ENCODE assay signal across 1 cellular context in the genomic region with DNA sequence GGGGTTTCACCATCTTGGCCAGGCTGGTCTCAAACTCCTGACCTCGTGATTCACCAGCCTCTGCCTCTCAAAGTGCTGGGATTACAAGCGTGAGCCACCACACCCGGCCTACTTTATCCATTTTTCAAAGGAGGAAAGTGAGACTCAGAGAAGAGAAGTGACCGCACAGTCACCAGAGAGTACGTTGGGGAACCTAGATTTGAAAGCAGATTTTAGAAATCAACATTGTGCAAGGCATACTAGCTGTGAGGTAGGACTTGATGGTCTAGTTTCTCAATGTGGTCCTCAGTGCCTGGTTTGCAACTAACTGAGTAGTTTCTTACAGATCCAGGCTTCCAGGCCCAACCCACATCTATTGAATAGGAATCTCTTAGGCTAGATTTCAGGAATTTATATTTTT.
TF ChIP-seq lines count a peak whose summit lies in the region.

No MANE protein-coding gene starts in this region.

TF ChIP-seq in GM23338, 12 proteins besides CTCF, POLR2A, EP300 and RAD21:
- TF ChIP-seq, protein P1, sequence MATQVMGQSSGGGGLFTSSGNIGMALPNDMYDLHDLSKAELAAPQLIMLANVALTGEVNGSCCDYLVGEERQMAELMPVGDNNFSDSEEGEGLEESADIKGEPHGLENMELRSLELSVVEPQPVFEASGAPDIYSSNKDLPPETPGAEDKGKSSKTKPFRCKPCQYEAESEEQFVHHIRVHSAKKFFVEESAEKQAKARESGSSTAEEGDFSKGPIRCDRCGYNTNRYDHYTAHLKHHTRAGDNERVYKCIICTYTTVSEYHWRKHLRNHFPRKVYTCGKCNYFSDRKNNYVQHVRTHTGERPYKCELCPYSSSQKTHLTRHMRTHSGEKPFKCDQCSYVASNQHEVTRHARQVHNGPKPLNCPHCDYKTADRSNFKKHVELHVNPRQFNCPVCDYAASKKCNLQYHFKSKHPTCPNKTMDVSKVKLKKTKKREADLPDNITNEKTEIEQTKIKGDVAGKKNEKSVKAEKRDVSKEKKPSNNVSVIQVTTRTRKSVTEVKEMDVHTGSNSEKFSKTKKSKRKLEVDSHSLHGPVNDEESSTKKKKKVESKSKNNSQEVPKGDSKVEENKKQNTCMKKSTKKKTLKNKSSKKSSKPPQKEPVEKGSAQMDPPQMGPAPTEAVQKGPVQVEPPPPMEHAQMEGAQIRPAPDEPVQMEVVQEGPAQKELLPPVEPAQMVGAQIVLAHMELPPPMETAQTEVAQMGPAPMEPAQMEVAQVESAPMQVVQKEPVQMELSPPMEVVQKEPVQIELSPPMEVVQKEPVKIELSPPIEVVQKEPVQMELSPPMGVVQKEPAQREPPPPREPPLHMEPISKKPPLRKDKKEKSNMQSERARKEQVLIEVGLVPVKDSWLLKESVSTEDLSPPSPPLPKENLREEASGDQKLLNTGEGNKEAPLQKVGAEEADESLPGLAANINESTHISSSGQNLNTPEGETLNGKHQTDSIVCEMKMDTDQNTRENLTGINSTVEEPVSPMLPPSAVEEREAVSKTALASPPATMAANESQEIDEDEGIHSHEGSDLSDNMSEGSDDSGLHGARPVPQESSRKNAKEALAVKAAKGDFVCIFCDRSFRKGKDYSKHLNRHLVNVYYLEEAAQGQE (IDR thresholded peaks at IDR 0.05; ENCODE audit: unreplicated experiment), result no peak
- TF ChIP-seq ZNF114 (CRISPR knock-in tag; IDR thresholded peaks at IDR 0.05) (no peak), EZH2phosphoT487 (IDR thresholded peaks at IDR 0.05; ENCODE audit: unreplicated experiment) (no peak), ZNF331 (CRISPR knock-in tag; IDR thresholded peaks at IDR 0.05; ENCODE audit: low read depth) (no peak), STAT1 (IDR thresholded peaks at IDR 0.05; ENCODE audit: unreplicated experiment) (no peak), POLR2AphosphoS5 (IDR thresholded peaks at IDR 0.05; ENCODE audit: low read depth) (no peak), EZH2 (IDR thresholded peaks at IDR 0.05; ENCODE audit: low read depth, unreplicated experiment) (no peak), CREB1 (CRISPR knock-in tag; IDR thresholded peaks at IDR 0.05; ENCODE audit: low read depth) (no peak), JUNB (IDR thresholded peaks at IDR 0.05; ENCODE audit: unreplicated experiment) (no peak)
- TF ChIP-seq, protein P2, sequence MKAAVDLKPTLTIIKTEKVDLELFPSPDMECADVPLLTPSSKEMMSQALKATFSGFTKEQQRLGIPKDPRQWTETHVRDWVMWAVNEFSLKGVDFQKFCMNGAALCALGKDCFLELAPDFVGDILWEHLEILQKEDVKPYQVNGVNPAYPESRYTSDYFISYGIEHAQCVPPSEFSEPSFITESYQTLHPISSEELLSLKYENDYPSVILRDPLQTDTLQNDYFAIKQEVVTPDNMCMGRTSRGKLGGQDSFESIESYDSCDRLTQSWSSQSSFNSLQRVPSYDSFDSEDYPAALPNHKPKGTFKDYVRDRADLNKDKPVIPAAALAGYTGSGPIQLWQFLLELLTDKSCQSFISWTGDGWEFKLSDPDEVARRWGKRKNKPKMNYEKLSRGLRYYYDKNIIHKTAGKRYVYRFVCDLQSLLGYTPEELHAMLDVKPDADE (IDR thresholded peaks at IDR 0.05), result no peak
TF ChIP-seq in GM23338: peak in this region for 0.
